Comparison of ENCODE assay signal across 1 cellular context in the genomic region with DNA sequence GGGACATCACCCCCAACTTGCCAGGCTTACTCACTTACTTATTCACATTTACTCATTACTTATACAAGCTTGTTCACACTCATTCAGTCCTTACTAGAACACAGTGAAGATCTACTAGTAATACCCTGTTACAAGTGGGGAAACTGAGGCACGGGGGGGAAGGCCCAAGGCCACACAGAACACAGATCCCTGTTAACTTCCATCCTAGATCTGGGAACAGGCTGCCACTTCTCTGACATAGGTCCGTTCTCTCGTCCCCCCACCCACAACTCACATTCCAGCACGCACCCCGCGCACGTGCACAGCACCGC.
TF ChIP-seq lines count a peak whose summit lies in the region.

No MANE protein-coding gene starts in this region.

TF ChIP-seq in HepG2, 621 proteins besides CTCF, POLR2A, EP300 and RAD21:
- TF ChIP-seq TMF1 (CRISPR knock-in tag; IDR thresholded peaks at IDR 0.05; ENCODE audit: low read depth) = 0 out of 2 replicates have a peak, but pooled peaks have one; percentile 60
- TF ChIP-seq TEAD3 (CRISPR knock-in tag; optimal IDR thresholded peaks at IDR 0.05; ENCODE audit: borderline replicate concordance) = peak; percentile 82
- TF ChIP-seq UBTF (CRISPR knock-in tag; IDR thresholded peaks at IDR 0.05) = no peak
- TF ChIP-seq ZNF543 (CRISPR knock-in tag; IDR thresholded peaks at IDR 0.05) = 0 out of 2 replicates have a peak, but pooled peaks have one; percentile 58
- TF ChIP-seq TFDP1 (CRISPR knock-in tag; IDR thresholded peaks at IDR 0.05; ENCODE audit: borderline replicate concordance) = peak; percentile 50; the same call in 1 of the 2 replicates
- 0 out of 2 replicates have a peak, but pooled peaks have one; percentile 16 for TF ChIP-seq NFIB (CRISPR knock-in tag; IDR thresholded peaks at IDR 0.05; ENCODE audit: borderline replicate concordance)
- TF ChIP-seq RBAK (CRISPR knock-in tag; IDR thresholded peaks at IDR 0.05) = no peak
- 0 out of 2 replicates have a peak, but pooled peaks have one; percentile 4 for TF ChIP-seq ZFP36L1 (CRISPR knock-in tag; IDR thresholded peaks at IDR 0.05)
- no peak for TF ChIP-seq SNAPC2 (CRISPR knock-in tag; IDR thresholded peaks at IDR 0.05)
- TF ChIP-seq ZXDC (CRISPR knock-in tag; IDR thresholded peaks at IDR 0.05) = 0 out of 2 replicates have a peak, but pooled peaks have one; percentile 45
- no peak for TF ChIP-seq ZSCAN20 (CRISPR knock-in tag; IDR thresholded peaks at IDR 0.05; ENCODE audit: borderline replicate concordance)
- no peak for TF ChIP-seq NCOA5 (CRISPR knock-in tag; IDR thresholded peaks at IDR 0.05)
- TF ChIP-seq ZNF253 (CRISPR knock-in tag; IDR thresholded peaks at IDR 0.05; ENCODE audit: borderline replicate concordance) = no peak
